In genomic region chr17:48596735-48597491, GRCh38 we compare ENCODE assay signal across 10 cellular contexts. TPM values are rescaled to one million over a fixed set of nuclear protein-coding genes. Genes with fewer than 3 reads are reported as not detected.
DNase-seq lines count a peak whose midpoint lies in the region; ATAC-seq and TF ChIP-seq lines count a peak whose summit lies in the region.
"Had no signal": no experiment of that assay in that cellular context is flagged by ENCODE, and none has a peak within 500 bp of the region (broad histone marks: within the 10 kb centered on the region; RNA-seq: fewer than 3 reads in every experiment).

No MANE protein-coding gene starts in this region.

- TF ChIP-seq POLR2A in Peyer's patch (IDR thresholded peaks at IDR 0.05) (no peak), gastrocnemius medialis (IDR thresholded peaks at IDR 0.05) (no peak)

- TF ChIP-seq CTCF in GM12875 (IDR thresholded peaks at IDR 0.05; ENCODE audit: borderline replicate concordance, insufficient read depth, low read depth, low read length) (no peak), Peyer's patch (IDR thresholded peaks at IDR 0.05) (no peak), fibroblast of mammary gland (conservative IDR thresholded peaks at IDR 0.05; ENCODE audit: control insufficient read depth, insufficient read depth, low read depth, low read length) (no peak), gastrocnemius medialis (IDR thresholded peaks at IDR 0.05 in 4 of 5, conservative IDR thresholded peaks at IDR 0.05 in 1 of 5) (no peak), omental fat pad (IDR thresholded peaks at IDR 0.05) (no peak)

- peaks cover 0 to 17% (median 0%) of the 10 kb centered on the region in 3 donors for H3K36me3 ChIP-seq in Peyer's patch
- H3K36me3 ChIP-seq in gastrocnemius medialis, result no peaks in the 10 kb centered on the region

- H3K27ac ChIP-seq in Peyer's patch (peak overlapping the region; percentile 50 to 88 (median 74)), gastrocnemius medialis (peak overlapping the region; percentile 43 to 74 (median 72))

- DNase-seq in Peyer's patch (peak in 1 of 3 donors; percentile 44), fibroblast of mammary gland (ENCODE audit: low read depth) (peak; percentile 72), gastrocnemius medialis (no peak), omental fat pad (ENCODE audit: low spot score) (no peak), C1 segment of cervical spinal cord (lab: John Stamatoyannopoulos, UW) (no peak), SK-N-DZ (ENCODE audit: low spot score) (no peak), CD1c-positive myeloid dendritic cell (ENCODE audit: extremely low spot score) (no peak)
- DNase-seq: stimulated activated CD4-positive, alpha-beta T cell treated with anti-CD3 and anti-CD28 coated beads, Interleukin-2, amount 100 ng/mL, for 48 hours had no signal

- H3K4me3 ChIP-seq in GM12875 (ENCODE audit: low read depth, low read length) (peak overlapping the region; percentile 52), Peyer's patch (peak overlapping the region; percentile 36 to 65 (median 56)), fibroblast of mammary gland (ENCODE audit: control insufficient read depth, low read depth, low read length) (peak overlapping the region; percentile 65), gastrocnemius medialis (peak overlapping the region; percentile 48 to 72 (median 58))

- no peaks in the 10 kb centered on the region for H3K9me3 ChIP-seq in Peyer's patch
- H3K9me3 ChIP-seq in gastrocnemius medialis, result no peaks in the 10 kb centered on the region

- intact Hi-C loops in gastrocnemius medialis (cut with DNase I; ENCODE audit: low total_unique reads), result no loop called here

- in situ Hi-C loops in gastrocnemius medialis (cut with MboI; ENCODE audit: low sequenced_read_pairs in 4 of 4), result loop anchor here in 3 of 4 donors (10.0 kb wide), 2 partner anchors 252 to 262 kb away; no protein-coding TSS in a partner anchor

- peaks cover 0 to 63% (median 17%) of the 10 kb centered on the region in 4 donors for H3K4me1 ChIP-seq in Peyer's patch
- peaks cover 3 to 25% of the 10 kb centered on the region in 2 donors for H3K4me1 ChIP-seq in gastrocnemius medialis

- H3K27me3 ChIP-seq in Peyer's patch, result no peaks in the 10 kb centered on the region
- H3K27me3 ChIP-seq in gastrocnemius medialis, result peaks cover 80 to 99% (median 94%) of the 10 kb centered on the region in 3 donors

- ATAC-seq in gastrocnemius medialis (no peak), omental fat pad (ENCODE audit: low FRiP score) (no peak)

RNA-seq across cellular contexts. Expression of gene HOXB5, which starts 3.3 kb away (rescaled TPM):
- total RNA-seq in Peyer's patch (10 to 100 TPM in 3 of 4 donors, 1 to 10 TPM in 1; 7.7 to 22.5 (median 15.0) TPM), gastrocnemius medialis (not detected), omental fat pad (1 to 10 TPM in 2 of 4 donors, under 1 TPM in 2; 0.72 to 3.3 (median 1.4) TPM)
- polyA plus RNA-seq in SK-N-DZ (2014; cell fraction: cytosol; rRNA removed), result not detected in 2 replicates
- not detected in 2 replicates for polyA plus RNA-seq in SK-N-DZ (2014; cell fraction: nucleus; rRNA removed)
- total RNA-seq: SK-MEL-5 had no signal

RNA-seq across cellular contexts. Expression of gene HOXB3, which starts 6.9 kb away (rescaled TPM):
- total RNA-seq in Peyer's patch (10 to 100 TPM; 37.0 to 89.3 (median 65.4) TPM), gastrocnemius medialis (1 to 10 TPM; 1.3 to 5.5 (median 2.2) TPM), omental fat pad (10 to 100 TPM in 2 of 4 donors, 1 to 10 TPM in 2; 4.8 to 30.3 (median 10.6) TPM)
- polyA plus RNA-seq in SK-N-DZ (2014; cell fraction: cytosol; rRNA removed), result not detected in 2 replicates
- not detected in 2 replicates for polyA plus RNA-seq in SK-N-DZ (2014; cell fraction: nucleus; rRNA removed)

RNA-seq across cellular contexts. Expression of gene HOXB6, which starts 7.9 kb away (rescaled TPM):
- total RNA-seq in Peyer's patch (10 to 100 TPM; 34.3 to 98.4 (median 66.7) TPM), gastrocnemius medialis (1 to 10 TPM in 2 of 4 donors, under 1 TPM in 2; 0.55 to 3.0 (median 1.3) TPM), omental fat pad (10 to 100 TPM in 3 of 4 donors, 1 to 10 TPM in 1; 9.2 to 22.7 (median 15.5) TPM)
- not detected in 2 replicates for polyA plus RNA-seq in SK-N-DZ (2014; cell fraction: cytosol; rRNA removed)
- polyA plus RNA-seq in SK-N-DZ (2014; cell fraction: nucleus; rRNA removed), result not detected in 2 replicates

RNA-seq across cellular contexts. Expression of gene HOXB7, which starts 13.9 kb away (rescaled TPM):
- 10 to 100 TPM; 10.7 to 22.8 (median 19.0) TPM for total RNA-seq in Peyer's patch
- total RNA-seq in gastrocnemius medialis, result 1 to 10 TPM in 1 of 4 donors, under 1 TPM in 3; 0.36 to 3.0 (median 0.65) TPM
- total RNA-seq in omental fat pad, result 10 to 100 TPM in 1 of 4 donors, 1 to 10 TPM in 3; 5.3 to 11.5 (median 8.4) TPM
- not detected in 2 replicates for polyA plus RNA-seq in SK-N-DZ (2014; cell fraction: cytosol; rRNA removed)
- not detected in 2 replicates for polyA plus RNA-seq in SK-N-DZ (2014; cell fraction: nucleus; rRNA removed)

RNA-seq across cellular contexts. Expression of gene HOXB8, which starts 18.2 kb away (rescaled TPM):
- 10 to 100 TPM in 3 of 4 donors, 1 to 10 TPM in 1; 1.8 to 21.2 (median 14.9) TPM for total RNA-seq in Peyer's patch
- total RNA-seq in gastrocnemius medialis, result under 1 TPM in 1 of 4 donors, not detected in 3; 0.27 TPM
- total RNA-seq in omental fat pad, result 1 to 10 TPM; 4.3 to 6.2 (median 5.0) TPM
- polyA plus RNA-seq in SK-N-DZ (2014; cell fraction: cytosol; rRNA removed), result not detected in 2 replicates
- not detected in 2 replicates for polyA plus RNA-seq in SK-N-DZ (2014; cell fraction: nucleus; rRNA removed)
